In the genomic region with DNA sequence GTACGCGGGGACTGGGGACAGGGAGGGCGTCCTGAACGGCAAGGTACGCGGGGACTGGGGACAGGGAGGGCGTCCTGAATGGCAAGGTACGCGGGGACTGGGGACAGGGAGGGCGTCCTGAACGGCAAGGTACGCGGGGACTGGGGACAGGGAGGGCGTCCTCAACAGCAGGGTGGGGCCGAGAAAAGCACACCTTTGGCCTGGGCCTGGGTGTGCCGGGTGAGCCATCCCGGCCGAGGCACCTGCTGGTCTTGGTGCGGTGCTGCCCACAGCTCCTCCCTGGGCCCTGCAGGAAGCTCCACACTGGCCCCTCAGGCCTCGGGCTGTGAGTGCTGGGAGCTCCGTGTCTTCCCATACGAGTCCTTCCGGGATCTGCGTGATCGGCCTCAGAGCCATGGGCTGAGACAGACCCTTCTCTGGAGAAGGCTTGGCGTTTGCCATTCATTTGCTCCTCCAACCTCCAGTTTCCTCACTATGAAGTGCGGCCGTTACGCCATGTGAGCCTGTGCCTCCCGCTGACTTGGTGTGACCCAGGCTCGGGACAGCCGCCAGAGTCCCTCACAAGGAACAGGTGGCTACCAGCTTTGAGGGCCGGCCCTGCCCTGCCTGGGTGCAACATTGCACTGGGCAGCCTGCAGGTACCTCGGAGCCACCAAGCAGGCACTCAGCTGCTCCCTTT, we compare ENCODE assay signal across 20 cellular contexts. TPM values are rescaled to one million over a fixed set of nuclear protein-coding genes. Genes with fewer than 3 reads are reported as not detected.
"Had no signal": no experiment of that assay in that cellular context is flagged by ENCODE, and none has a peak within 500 bp of the region (broad histone marks: within the 10 kb centered on the region; RNA-seq: fewer than 3 reads in every experiment).

No MANE protein-coding gene starts in this region.

- H3K27me3 ChIP-seq: body of pancreas, left lung, stomach had no signal

- H3K4me3 ChIP-seq: body of pancreas, left lung, stomach had no signal

- ATAC-seq: activated CD8-positive, alpha-beta memory T cell treated with anti-CD3 and anti-CD28 coated beads, Interleukin-2, amount 10 ng/mL, durations not matched to agents 7 days and 5 days; activated T-cell treated with anti-CD3 and anti-CD28 coated beads, Interleukin-2, amount 50 U/mL, for 4 hours; body of pancreas; left lung; naive thymus-derived CD8-positive, alpha-beta T cell had no signal

- DNase-seq: activated CD4-positive, alpha-beta T cell treated with anti-CD3 and anti-CD28 coated beads for 1 hour; activated CD4-positive, alpha-beta T cell treated with anti-CD3 and anti-CD28 coated beads, Interleukin-2, amount 50 U/mL, for 48 hours; activated CD8-positive, alpha-beta memory T cell treated with anti-CD3 and anti-CD28 coated beads, Interleukin-2, amount 10 ng/mL, durations not matched to agents 7 days and 5 days; activated effector memory CD4-positive, alpha-beta T cell treated with anti-CD3 and anti-CD28 coated beads, Interleukin-2, amount 50 U/mL, for 16 hours; activated T-cell treated with anti-CD3 and anti-CD28 coated beads, Interleukin-2, amount 50 U/mL, for 4 hours; amniotic stem cell; body of pancreas; central memory CD4-positive, alpha-beta T cell; dermis blood vessel endothelial cell; endodermal cell; erythroblast; glutamatergic neuron; mesendoderm; naive thymus-derived CD8-positive, alpha-beta T cell; stimulated activated CD4-positive, alpha-beta T cell treated with anti-CD3 and anti-CD28 coated beads, Interleukin-15, amount 100 ng/mL, for 24 hours; stimulated activated CD4-positive, alpha-beta T cell treated with anti-CD3 and anti-CD28 coated beads, Interleukin-4, amount 100 ng/mL, for 4 hours; stomach; T-helper 9 cell had no signal

- H3K27ac ChIP-seq: body of pancreas, left lung, stomach had no signal

- H3K9me3 ChIP-seq: body of pancreas, left lung, stomach had no signal

- H3K4me1 ChIP-seq: body of pancreas, left lung, stomach had no signal

RNA-seq across cellular contexts. Expression of a gene that starts 55.3 kb away (rescaled TPM):
- total RNA-seq: activated CD8-positive, alpha-beta memory T cell treated with anti-CD3 and anti-CD28 coated beads, Interleukin-2, amount 10 ng/mL, durations not matched to agents 7 days and 5 days; activated T-cell treated with anti-CD3 and anti-CD28 coated beads, Interleukin-2, amount 50 U/mL, for 4 hours; body of pancreas; endodermal cell; left lung; naive thymus-derived CD8-positive, alpha-beta T cell; pulmonary artery endothelial cell had no signal
- polyA plus RNA-seq: naive thymus-derived CD8-positive, alpha-beta T cell had no signal
